In the genomic region with DNA sequence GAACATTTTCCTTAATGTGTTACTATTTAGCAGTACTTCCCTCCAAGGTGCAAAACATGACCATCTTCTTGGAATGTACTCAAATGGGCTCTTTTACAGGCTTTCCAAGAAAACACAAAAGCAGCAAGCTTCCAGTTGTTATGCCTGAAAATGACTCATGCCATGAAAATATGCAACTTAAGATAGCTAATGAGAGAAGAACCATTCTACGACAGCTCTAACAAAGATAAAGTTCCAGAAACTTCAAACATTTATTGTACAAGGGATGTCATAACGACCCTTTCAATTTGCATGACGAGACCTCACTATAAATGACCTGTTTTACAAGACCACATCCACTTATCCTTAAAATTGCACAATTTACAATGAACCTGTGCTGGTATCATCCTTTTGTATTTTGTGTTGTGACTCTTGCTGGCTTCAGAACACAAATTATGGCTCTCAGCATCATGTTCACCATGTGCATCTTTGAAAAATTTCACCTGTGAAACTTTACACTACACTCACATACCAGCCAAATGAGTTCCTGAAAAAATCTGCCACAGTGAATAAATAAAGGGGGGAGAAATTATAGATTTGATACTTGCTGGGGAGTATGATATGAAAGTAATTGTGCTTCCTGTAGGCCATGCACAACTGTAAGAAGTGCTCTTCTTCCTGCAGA, we compare ENCODE assay signal across 15 cellular contexts.
A peak's percentile ranks its signal among the peaks of the same experiment; 100 is the strongest.
DNase-seq lines count a peak whose midpoint lies in the region; ATAC-seq and TF ChIP-seq lines count a peak whose summit lies in the region.
"Had no signal": no experiment of that assay in that cellular context is flagged by ENCODE, and none has a peak within 500 bp of the region (broad histone marks: within the 10 kb centered on the region; RNA-seq: fewer than 3 reads in every experiment).

No MANE protein-coding gene starts in this region.

- TF ChIP-seq CTCF in AG10803 (conservative IDR thresholded peaks at IDR 0.05; ENCODE audit: low read length) (no peak), brain microvascular endothelial cell (IDR thresholded peaks at IDR 0.05; ENCODE audit: low read depth, low read length, missing control alignments) (no peak)

- in situ Hi-C loops in brain microvascular endothelial cell (cut with HindIII; ENCODE audit: low pct_ligation_motif_present, low sequenced_read_pairs) = no loop called here

- H3K9me3 ChIP-seq in HUES48 (ENCODE audit: control insufficient read depth, insufficient read depth, low read length) = no peaks in the 10 kb centered on the region
- H3K9me3 ChIP-seq: lower lobe of right lung had no signal

- no peak overlapping the region for H3K4me3 ChIP-seq in AG10803 (ENCODE audit: low read length)
- no peak overlapping the region for H3K4me3 ChIP-seq in HUES48 (ENCODE audit: low read depth, low read length)
- no peak overlapping the region for H3K4me3 ChIP-seq in brain microvascular endothelial cell (ENCODE audit: low read depth, low read length)
- H3K4me3 ChIP-seq: lower lobe of right lung had no signal

- H3K4me1 ChIP-seq in HUES48 (ENCODE audit: control insufficient read depth, insufficient read depth, low read length) = peaks cover 37% of the 10 kb centered on the region
- H3K4me1 ChIP-seq: lower lobe of right lung had no signal

- ATAC-seq in HG02678 (IDR thresholded peaks at IDR 0.05; ENCODE audit: unreplicated experiment) = no peak
- ATAC-seq: lower lobe of right lung, natural killer cell had no signal

- H3K9ac ChIP-seq in HUES48 (ENCODE audit: low read depth, low read length) = no peak overlapping the region

- H3K36me3 ChIP-seq in HUES48 (ENCODE audit: control insufficient read depth, insufficient read depth, low read length) (no peaks in the 10 kb centered on the region), brain microvascular endothelial cell (replicated peaks) (no peaks in the 10 kb centered on the region)
- H3K36me3 ChIP-seq: lower lobe of right lung, WERI-Rb-1 had no signal

- no peaks in the 10 kb centered on the region for H3K27me3 ChIP-seq in HUES48 (ENCODE audit: control insufficient read depth, insufficient read depth, low read length)
- no peaks in the 10 kb centered on the region for H3K27me3 ChIP-seq in brain microvascular endothelial cell (replicated peaks)

- H3K27ac ChIP-seq in HUES48 (ENCODE audit: low read depth, low read length) (peak overlapping the region; percentile 17), brain microvascular endothelial cell (no peak overlapping the region)
- H3K27ac ChIP-seq: lower lobe of right lung, WERI-Rb-1 had no signal

- DNase-seq in AG10803 (ENCODE audit: low read depth) (peak; percentile 89), brain microvascular endothelial cell (peak; percentile 52), hepatic stellate cell (ENCODE audit: low spot score) (peak; percentile 24), NCI-H69 (lab: John Stamatoyannopoulos, UW) (no peak), NCI-H187 (lab: John Stamatoyannopoulos, UW) (no peak), NOMO-1 treated with DMSO at 0.1 percent for 48 hours (lab: John Stamatoyannopoulos, UW; ENCODE audit: unreplicated experiment) (no peak)
- DNase-seq: AML-193, foreskin melanocyte, lower lobe of right lung, natural killer cell, NCI-H187 treated with DMSO at 0.1 percent for 48 hours, NCI-H526, WERI-Rb-1 had no signal

Comparison
In these comparisons a context has a peak if more than half of its experiments do, and no peak if none do; other contexts are left out.
1. DNase-seq: peak in AG10803 (single experiment), brain microvascular endothelial cell (single experiment) and hepatic stellate cell (single experiment); none in NCI-H69 (single experiment), NCI-H187 (0 of 2) and NOMO-1 treated with DMSO at 0.1 percent for 48 hours (single experiment).